ENCODE assay signal across 27 cellular contexts in the genomic region with DNA sequence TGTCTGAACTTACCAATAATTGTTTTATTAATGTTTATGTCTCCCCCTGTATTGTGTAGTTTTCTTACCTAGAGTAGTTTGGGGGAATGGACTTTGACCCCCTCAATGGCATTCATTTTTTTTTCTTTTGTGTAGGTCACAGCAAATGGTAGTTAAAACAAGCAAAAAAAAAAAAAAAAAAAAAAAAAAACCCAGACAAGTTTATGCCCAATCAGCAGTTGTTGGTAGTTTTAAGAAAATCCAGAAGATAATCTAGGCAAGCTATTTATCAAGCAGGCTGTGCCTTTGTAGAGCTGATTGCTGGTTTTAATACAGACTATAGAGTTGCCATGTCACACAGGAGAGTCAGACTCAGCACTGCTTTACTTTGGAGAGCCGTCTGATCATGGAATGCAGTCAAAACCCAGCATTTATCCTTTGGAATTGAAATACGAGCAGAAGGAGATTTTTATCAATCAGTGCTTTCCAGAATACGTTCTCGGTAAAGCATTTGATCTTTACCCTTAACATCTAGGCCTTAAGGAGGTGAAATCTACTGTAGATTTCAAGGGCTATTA. TPM values are rescaled to one million over a fixed set of nuclear protein-coding genes. Genes with fewer than 3 reads are reported as not detected.
DNase-seq lines count a peak whose midpoint lies in the region; ATAC-seq, FAIRE-seq and TF ChIP-seq lines count a peak whose summit lies in the region.
"Had no signal": no experiment of that assay in that cellular context is flagged by ENCODE, and none has a peak within 500 bp of the region (broad histone marks: within the 10 kb centered on the region; RNA-seq: fewer than 3 reads in every experiment).

No MANE protein-coding gene starts in this region.

- CTCF ChIA-PET in H1 (lab: Charles Lee; ENCODE audit: partially characterized antibody), result no interaction called here

- H3K9ac ChIP-seq in SK-N-MC (ENCODE audit: insufficient read length) (no peak overlapping the region), H1 (replicated peaks in 1 of 4; ENCODE audit: extremely low read depth in 1 of 4, low read depth in 3 of 4, low read length in 3 of 4) (no peak overlapping the region), liver (ENCODE audit: low read depth in 1 of 2, low read length in 2 of 2) (no peak overlapping the region)

- H3K23ac ChIP-seq in H1 (ENCODE audit: insufficient read length), result no peak overlapping the region

- peaks cover 4 to 7% of the 10 kb centered on the region in 2 experiments for H4K20me1 ChIP-seq in H1 (replicated peaks in 1 of 2; ENCODE audit: control insufficient read depth in 1 of 2, insufficient read depth in 2 of 2, low read length in 2 of 2)

- peaks cover 12 to 85% of the 10 kb centered on the region in 2 experiments; a peak in 3 of 4 replicates for H3K79me2 ChIP-seq in H1 (ENCODE audit: control insufficient read depth in 1 of 2, insufficient read depth in 2 of 2, low read length in 2 of 2)

- no peak overlapping the region for H2BK20ac ChIP-seq in H1 (ENCODE audit: low read length)

- no peak overlapping the region for H4K91ac ChIP-seq in H1 (replicated peaks; ENCODE audit: insufficient read length, low read length)

- H3K79me1 ChIP-seq in H1 (ENCODE audit: low read depth, low read length), result peaks cover 4% of the 10 kb centered on the region

- no peak overlapping the region for H2AFZ ChIP-seq in H1 (ENCODE audit: low read length)

- no peak for DNase-seq in SK-N-MC (ENCODE audit: low read depth, low spot score)
- no peak for DNase-seq in H1 (ENCODE audit: low read depth in 1 of 2, low spot score in 2 of 2)
- DNase-seq in stomach, result no peak
- no peak for DNase-seq in activated naive CD4-positive, alpha-beta T cell (lab: John Stamatoyannopoulos, UW)
- no peak for DNase-seq in testis
- DNase-seq: activated CD4-positive, alpha-beta memory T cell treated with anti-CD3 and anti-CD28 coated beads for 36 hours; activated CD4-positive, CD25-positive, alpha-beta regulatory T cell treated with anti-CD3 and anti-CD28 coated beads, Interleukin-2, amount 50 U/mL, for 72 hours; activated T-cell treated with anti-CD3 and anti-CD28 coated beads, Interleukin-2, amount 50 U/mL, for 72 hours; BE2C; body of pancreas; CD8-positive, alpha-beta memory T cell; NCI-H1417 treated with DMSO at 0.1 percent for 48 hours; NCI-H2029 treated with DMSO at 0.1 percent for 48 hours; NCI-H2227 treated with DMSO at 0.1 percent for 48 hours; NCI-H526; PC-3; stimulated activated naive CD4-positive, alpha-beta T cell; T-helper 2 cell had no signal

- no peak overlapping the region for H2BK5ac ChIP-seq in H1 (ENCODE audit: low read depth, low read length)

- H3K36me3 ChIP-seq in SK-N-MC (ENCODE audit: insufficient read depth, low read length) (peaks cover 8% of the 10 kb centered on the region; the same call in 1 of the 2 replicates), H1 (ENCODE audit: control insufficient read depth in 2 of 4, insufficient read depth in 4 of 4, low read length in 3 of 4) (peaks cover 0 to 16% (median 5%) of the 10 kb centered on the region in 4 experiments; a peak in 5 of 8 replicates), liver (ENCODE audit: control insufficient read depth in 4 of 4, insufficient read depth in 3 of 4, low read depth in 1 of 4, low read length in 3 of 4) (peaks cover 0 to 3% (median under 1%) of the 10 kb centered on the region in 4 donors), stomach (peaks cover 0 to 17% (median 13%) of the 10 kb centered on the region in 4 donors), testis (ENCODE audit: low read depth, missing control alignments) (no peaks in the 10 kb centered on the region)

- H3K9me3 ChIP-seq in SK-N-MC (ENCODE audit: low read depth, low read length) (no peaks in the 10 kb centered on the region), H1 (ENCODE audit: insufficient read depth in 2 of 2, low read depth in 1 of 2, low read length in 1 of 2) (no peaks in the 10 kb centered on the region), liver (ENCODE audit: control insufficient read depth in 4 of 4, low read length in 3 of 4) (no peaks in the 10 kb centered on the region), stomach (no peaks in the 10 kb centered on the region), testis (no peaks in the 10 kb centered on the region)
- H3K9me3 ChIP-seq: BE2C, body of pancreas, suprapubic skin had no signal

- no peak overlapping the region for H2BK15ac ChIP-seq in H1 (ENCODE audit: low read length)

- no peak overlapping the region for H2BK12ac ChIP-seq in H1 (ENCODE audit: low read depth, low read length)

- no peaks in the 10 kb centered on the region for H3K23me2 ChIP-seq in H1 (ENCODE audit: low read depth, low read length)

- WGBS in H1 (ENCODE audit: extremely low coverage in 1 of 2, insufficient coverage in 1 of 2, insufficient read length in 1 of 2, insufficient replicate concordance in 2 of 2, low coverage in 1 of 2, low lambda C conversion rate in 2 of 2, missing lambda C conversion rate in 1 of 2), 2 experiments, result 99% methylated on average over 4 of the region's 4 CpGs; no CpG with 5 or more reads in 1 of the 2 experiments
- WGBS in liver, result 47% methylated on average over 4 of the region's 4 CpGs
- WGBS in stomach, 5 donors, result 22 to 58% (median 23%) methylated on average over 4 of the region's 4 CpGs
- 66 to 78% methylated on average over 4 of the region's 4 CpGs for WGBS in testis, 2 donors

- no peak overlapping the region for H2BK120ac ChIP-seq in H1 (replicated peaks; ENCODE audit: low read depth, low read length)

- H3K4ac ChIP-seq in H1 (replicated peaks; ENCODE audit: insufficient read length, low read depth, low read length), result no peak overlapping the region

- H3K4me1 ChIP-seq in H1 (replicated peaks in 1 of 4; ENCODE audit: control insufficient read depth in 3 of 4, insufficient read depth in 4 of 4, low read length in 3 of 4) (peaks cover 0 to 11% (median 3%) of the 10 kb centered on the region in 4 experiments; a peak in 5 of 7 replicates), liver (ENCODE audit: control insufficient read depth in 4 of 4, insufficient read depth in 4 of 4, low read length in 3 of 4) (peaks cover 20 to 51% (median 29%) of the 10 kb centered on the region in 4 donors), stomach (peaks cover 7 to 69% (median 33%) of the 10 kb centered on the region in 4 donors), testis (peaks cover 4% of the 10 kb centered on the region)

- intact Hi-C loops in stomach (cut with DNase I; ENCODE audit: low total_unique reads) (no loop called here), testis (cut with DNase I; ENCODE audit: low total_unique reads) (no loop called here)

- no peak for TF ChIP-seq EP300 in H1 (IDR thresholded peaks at IDR 0.05; ENCODE audit: borderline replicate concordance in 1 of 2, low read depth in 2 of 2, low read length in 2 of 2)
- TF ChIP-seq EP300 in stomach (IDR thresholded peaks at IDR 0.05), result no peak

- no peak overlapping the region for H3K18ac ChIP-seq in H1 (ENCODE audit: extremely low read depth, low read length)

- FAIRE-seq in H1 (lab: Jason Lieb, UNC), result peak; percentile 24
- FAIRE-seq: endothelial cell of umbilical vein, GM12891, H54, urothelium cell line had no signal

- H3K27ac ChIP-seq in SK-N-MC (peak overlapping the region; percentile 57), H1 (ENCODE audit: low read depth, low read length) (no peak overlapping the region), liver (ENCODE audit: low read depth in 1 of 2, low read length in 2 of 2) (no peak overlapping the region), stomach (peak overlapping the region in 4 of 5 donors; percentile 3 to 40 (median 27)), testis (no peak overlapping the region)
- H3K27ac ChIP-seq: suprapubic skin had no signal

- ATAC-seq in HG02588 (IDR thresholded peaks at IDR 0.05; ENCODE audit: unreplicated experiment), result no peak
- ATAC-seq: activated T-cell treated with anti-CD3 and anti-CD28 coated beads, Interleukin-2, amount 50 U/mL, for 72 hours; body of pancreas; natural killer cell treated with Interleukin-12 subunit alpha and Interleukin-12 subunit beta and Interleukin-15 and Interleukin-18, amount 100 ng/mL, for 72 hours; PC-3 had no signal

- no peak overlapping the region for H3K14ac ChIP-seq in H1 (ENCODE audit: insufficient read length)

- TF ChIP-seq CTCF in H1 (IDR thresholded peaks at IDR 0.05; ENCODE audit: control extremely low read depth in 1 of 3, insufficient read depth in 1 of 3, low read depth in 1 of 3, low read length in 3 of 3), result no peak
- TF ChIP-seq CTCF in liver (IDR thresholded peaks at IDR 0.05; ENCODE audit: low read depth, low read length, missing input control), result no peak
- no peak for TF ChIP-seq CTCF in stomach (IDR thresholded peaks at IDR 0.05)
- TF ChIP-seq CTCF in testis (IDR thresholded peaks at IDR 0.05), result no peak

- H4K5ac ChIP-seq in H1 (ENCODE audit: insufficient read length, low read depth, low read length), result no peak overlapping the region

- H4K8ac ChIP-seq in H1 (ENCODE audit: extremely low read depth, insufficient read depth, low read length), result no peak overlapping the region

- H3K4me2 ChIP-seq in H1 (ENCODE audit: insufficient read depth in 1 of 2, low read depth in 2 of 2, low read length in 2 of 2), result no peak overlapping the region

- peak overlapping the region; percentile 47 for H3K4me3 ChIP-seq in SK-N-MC
- H3K4me3 ChIP-seq in H1 (ENCODE audit: extremely low read depth in 1 of 4, insufficient read depth in 2 of 4, low read depth in 3 of 4, low read length in 4 of 4), result no peak overlapping the region
- H3K4me3 ChIP-seq in liver (ENCODE audit: low read depth in 1 of 3, low read length in 3 of 3), result no peak overlapping the region
- no peak overlapping the region for H3K4me3 ChIP-seq in stomach
- no peak overlapping the region for H3K4me3 ChIP-seq in testis
- H3K4me3 ChIP-seq: body of pancreas, lung, suprapubic skin had no signal

- TF ChIP-seq RAD21 in H1 (IDR thresholded peaks at IDR 0.05 in 1 of 2, conservative IDR thresholded peaks at IDR 0.05 in 1 of 2; ENCODE audit: low read depth in 2 of 2, low read length in 2 of 2) (no peak), liver (IDR thresholded peaks at IDR 0.05) (no peak)

- POLR2A ChIA-PET in H1 (lab: Charles Lee; ENCODE audit: partially characterized antibody), result interaction anchor here (1.8 kb wide), 1 partner anchor 13 kb away, joined by 9 read pairs; no protein-coding TSS in a partner anchor

- H3K27me3 ChIP-seq in H1 (replicated peaks in 1 of 4; ENCODE audit: control insufficient read depth in 3 of 4, extremely low read depth in 1 of 4, insufficient read depth in 3 of 4, low read length in 3 of 4) (no peaks in the 10 kb centered on the region), liver (ENCODE audit: control insufficient read depth in 4 of 4, insufficient read depth in 4 of 4, low read length in 3 of 4) (no peaks in the 10 kb centered on the region), stomach (no peaks in the 10 kb centered on the region), testis (no peaks in the 10 kb centered on the region)
- H3K27me3 ChIP-seq: BE2C, body of pancreas, suprapubic skin had no signal

- no peak for TF ChIP-seq POLR2A in H1 (IDR thresholded peaks at IDR 0.05; ENCODE audit: control extremely low read depth in 1 of 2, low read depth in 2 of 2, low read length in 2 of 2)
- no peak for TF ChIP-seq POLR2A in stomach (IDR thresholded peaks at IDR 0.05)
- TF ChIP-seq POLR2A in testis (IDR thresholded peaks at IDR 0.05), result no peak

- H2AK5ac ChIP-seq in H1 (ENCODE audit: low read depth, low read length), result no peak overlapping the region

- no peak overlapping the region for H3K56ac ChIP-seq in H1 (replicated peaks; ENCODE audit: insufficient read length, low read depth, low read length)

RNA-seq across cellular contexts. Expression of a gene that starts 16.6 kb away (rescaled TPM):
- 55.9 and 57.3 TPM in 2 replicates for total RNA-seq in H1 (2021; fragmentation: NEBNext Ultra II Directional; extraction: Animal tissue kit (Norgen Biotek cat#: 25700))
- polyA plus RNA-seq in H1 (2011; rRNA removed) (19.2 and 22.9 TPM in 2 replicates), liver (10 to 100 TPM; 15.2 to 15.8 TPM), stomach (10 to 100 TPM in 2 of 3 donors, 1 to 10 TPM in 1; 9.7 to 13.9 (median 12.7) TPM), testis (ENCODE audit: insufficient read depth, low read depth, low replicate concordance) (57.7 TPM)
- polyA plus RNA-seq in H1 (2011; cell fraction: cytosol; rRNA removed), result 22.3 TPM
- 30.0 TPM for polyA plus RNA-seq in H1 (2011; cell fraction: nucleus; rRNA removed)
- polyA plus RNA-seq in H1 (2012, experiment 1 of 2), result 28.8 to 52.4 TPM (median 44.0 TPM) in 4 replicates
- 1.3 TPM for polyA plus RNA-seq in H1 (2012, experiment 2 of 2)
- 17.3 TPM for polyA plus RNA-seq in H1 (2013, experiment 1 of 2)
- 16.2 TPM for polyA plus RNA-seq in H1 (2013, experiment 2 of 2)
- polyA minus RNA-seq in H1 (2011; rRNA and poly(A)+ RNA removed), result 116 and 135 TPM in 2 replicates
- 36.2 TPM for polyA minus RNA-seq in H1 (2011; cell fraction: cytosol; rRNA and poly(A)+ RNA removed)
- polyA minus RNA-seq in H1 (2011; cell fraction: nucleus; rRNA and poly(A)+ RNA removed), result 114 TPM
- total RNA-seq in liver (10 to 100 TPM; 27.7 to 33.9 TPM), stomach (10 to 100 TPM in 4 of 5 donors, 1 to 10 TPM in 1; 5.8 to 84.6 (median 51.4) TPM), testis (10 to 100 TPM; 74.1 to 81.9 TPM)

Comparison
In these comparisons a context has a peak if more than half of its experiments do, and no peak if none do; other contexts are left out.
1. H3K27ac ChIP-seq: peak in SK-N-MC (single experiment) and stomach (4 of 5); none in H1 (single experiment), liver (0 of 2) and testis (0 of 2).